Comparison of ENCODE assay signal across 8 cellular contexts in the genomic region with DNA sequence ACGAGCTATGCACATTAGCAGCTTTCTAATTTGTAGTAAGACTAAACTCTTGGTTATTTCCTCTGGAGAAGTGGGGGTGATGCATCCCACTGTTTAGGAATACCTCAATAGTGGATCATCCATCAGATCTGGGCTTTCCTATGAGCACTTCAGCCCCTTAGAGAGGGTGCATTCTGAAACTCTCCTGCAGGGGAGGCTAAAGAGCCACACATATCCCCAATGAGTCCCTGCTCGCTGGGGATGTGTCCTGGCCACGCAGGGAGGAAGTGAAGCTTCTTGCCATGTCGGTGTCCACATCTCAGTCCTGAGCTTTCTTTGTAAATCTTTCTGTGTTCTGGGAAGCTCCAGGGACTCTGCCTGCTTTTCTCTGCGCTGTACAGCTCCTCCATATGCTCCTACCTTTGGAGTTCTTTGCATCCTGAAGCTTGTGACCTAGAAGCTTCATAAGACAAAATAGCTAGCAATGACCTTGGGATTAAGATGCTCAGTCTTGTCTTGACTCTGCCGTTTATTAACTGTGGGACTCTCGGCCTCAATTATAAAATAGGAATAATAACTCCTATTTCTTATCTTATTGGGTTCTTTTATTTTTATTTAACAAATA. TPM values are rescaled to one million over a fixed set of nuclear protein-coding genes. Genes with fewer than 3 reads are reported as not detected.
A peak's percentile ranks its signal among the peaks of the same experiment; 100 is the strongest.
DNase-seq lines count a peak whose midpoint lies in the region; ATAC-seq, FAIRE-seq and TF ChIP-seq lines count a peak whose summit lies in the region.

No MANE protein-coding gene starts in this region.

- H4K20me1 ChIP-seq in HepG2 (ENCODE audit: insufficient read depth, low read length) = no peaks in the 10 kb centered on the region

- POLR2A ChIA-PET in activated B cell treated with CpG ODN at 0.5 μM for 24 hours (lab: Charles Lee) (interaction anchor here (0.8 to 1.1 kb wide), 2 partner anchors 360 to 362 kb away, joined by 3 read pairs; no protein-coding TSS in a partner anchor), HepG2 (lab: Yijun Ruan, JAX) (no interaction called here)

- peaks cover 36% of the 10 kb centered on the region for H3K27me3 Mint-ChIP-seq in activated B cell treated with CpG ODN at 0.5 μM for 24 hours
- peaks cover 16% of the 10 kb centered on the region for H3K27me3 Mint-ChIP-seq in chondrocyte (ENCODE audit: low read depth)

- peaks cover 6% of the 10 kb centered on the region for H3K4me1 Mint-ChIP-seq in activated B cell treated with CpG ODN at 0.5 μM for 24 hours
- peaks cover 15% of the 10 kb centered on the region for H3K4me1 Mint-ChIP-seq in chondrocyte (ENCODE audit: low read depth)

- FAIRE-seq in HepG2 (lab: Jason Lieb, UNC) = no peak

- no peak overlapping the region for H3K9ac ChIP-seq in HepG2 (ENCODE audit: insufficient read depth, low read depth, low read length)

- H3K9me3 Mint-ChIP-seq in activated B cell treated with CpG ODN at 0.5 μM for 24 hours (no peaks in the 10 kb centered on the region), chondrocyte (ENCODE audit: low read depth) (no peaks in the 10 kb centered on the region)

- TF ChIP-seq POLR2A in HepG2 (IDR thresholded peaks at IDR 0.05; ENCODE audit: insufficient read depth in 1 of 2, low read depth in 2 of 2, low read length in 2 of 2) = no peak

- H3K4me3 Mint-ChIP-seq in activated B cell treated with CpG ODN at 0.5 μM for 24 hours (no peak overlapping the region), chondrocyte (ENCODE audit: unreplicated experiment) (peak overlapping the region; percentile 68)

- in situ Hi-C loops in HepG2 (cut with HindIII; ENCODE audit: extremely low pct_ligation_motif_present, low pct_unique_long_range_greater_than_20kb) = loop anchor here (5.0 to 10.0 kb wide), 2 partner anchors 358 to 395 kb away; no protein-coding TSS in a partner anchor

- H3K4me2 ChIP-seq in HepG2 (ENCODE audit: low read depth, low read length) = no peak overlapping the region

- no peaks in the 10 kb centered on the region for H3K79me2 ChIP-seq in HepG2 (ENCODE audit: insufficient read depth, low read length)

- no peak overlapping the region for H2AFZ ChIP-seq in HepG2 (ENCODE audit: low read length)

- no peaks in the 10 kb centered on the region for H3K4me1 ChIP-seq in HepG2 (ENCODE audit: insufficient read depth, low read length)

- no peak overlapping the region for H3K27ac ChIP-seq in HepG2 (ENCODE audit: extremely low read length, insufficient read depth, low read length)

- ATAC-seq in HG02571 (IDR thresholded peaks at IDR 0.05; ENCODE audit: unreplicated experiment) (peak; percentile 87), activated B cell treated with CpG ODN at 0.5 μM for 24 hours (ENCODE audit: low read depth) (peak; percentile 64), HepG2 (peak; percentile 94)

- no peak overlapping the region for H3K27ac Mint-ChIP-seq in activated B cell treated with CpG ODN at 0.5 μM for 24 hours
- H3K27ac Mint-ChIP-seq in chondrocyte (ENCODE audit: unreplicated experiment) = no peak overlapping the region

- BruUV-seq in HepG2 (replicated peaks; lab: Mats Ljungman, UMichigan) = no TSS peak

- DNase-seq in 8988T (peak; percentile 30), NCI-H1436 (lab: John Stamatoyannopoulos, UW) (peak; percentile 72), activated B cell treated with CpG ODN at 0.5 μM for 24 hours (no peak), chondrocyte (ENCODE audit: low spot score) (no peak), HepG2 (ENCODE audit: low spot score) (peak; percentile 35)
- DNase-seq in stimulated activated CD4-positive, alpha-beta T cell treated with anti-CD3 and anti-CD28 coated beads, TNF-alpha, amount 100 ng/mL, for 4 hours (ENCODE audit: low read depth in 3 of 3) = peak in 2 of 3 experiments; percentile 15 to 21

- no peak for TF ChIP-seq EP300 in HepG2 (IDR thresholded peaks at IDR 0.05; ENCODE audit: low read depth in 2 of 2, low read length in 2 of 2)
- no peak for TF ChIP-seq EP300 in HepG2 (CRISPR knock-in tag; IDR thresholded peaks at IDR 0.05; ENCODE audit: borderline replicate concordance)

- 0 out of 5 replicates have a peak, but pooled peaks cover 0 to 5% of the 10 kb centered on the region in 2 experiments for H3K27me3 ChIP-seq in HepG2 (ENCODE audit: control insufficient read depth in 1 of 2, insufficient read depth in 2 of 2, low read length in 2 of 2)

- H3K36me3 ChIP-seq in HepG2 (replicated peaks in 1 of 2; ENCODE audit: control insufficient read depth in 1 of 2, insufficient read depth in 2 of 2, low read length in 2 of 2) = no peaks in the 10 kb centered on the region

- peak; percentile 54 for TF ChIP-seq RAD21 in HepG2 (CRISPR knock-in tag; IDR thresholded peaks at IDR 0.05)

- CTCF ChIA-PET in activated B cell treated with CpG ODN at 0.5 μM for 24 hours (lab: Charles Lee) = interaction anchor here (0.7 to 8.3 kb wide), 23 partner anchors 9 to 1829 kb away, joined by 3 to 336 read pairs (median 4); partner anchors contain the start of gene RTP4
- CTCF ChIA-PET in HepG2 (lab: Yijun Ruan, JAX; ENCODE audit: low intra/inter-chr PET ratio, low total read pairs) = interaction anchor here (2.3 to 4.0 kb wide), 3 partner anchors 99 to 394 kb away, joined by 15 to 71 read pairs (median 21); no protein-coding TSS in a partner anchor

- no peaks in the 10 kb centered on the region for H3K9me3 ChIP-seq in HepG2 (ENCODE audit: low read length)

- WGBS in HepG2 (ENCODE audit: low lambda C conversion rate) = 7% methylated on average over 7 of the region's 7 CpGs

- no peaks in the 10 kb centered on the region for H3K36me3 Mint-ChIP-seq in activated B cell treated with CpG ODN at 0.5 μM for 24 hours (ENCODE audit: low read depth)
- H3K36me3 Mint-ChIP-seq in chondrocyte (ENCODE audit: low read depth) = no peaks in the 10 kb centered on the region

- intact Hi-C loops in activated B cell treated with CpG ODN at 0.5 μM for 24 hours (cut with micrococcal nuclease) = loop anchor here (1.0 to 10.0 kb wide), 7 partner anchors 99 to 1828 kb away; no protein-coding TSS in a partner anchor
- intact Hi-C loops in HepG2 (cut with micrococcal nuclease; ENCODE audit: unreplicated experiment) = loop anchor here (1.0 to 2.0 kb wide), 5 partner anchors 100 to 1913 kb away; no protein-coding TSS in a partner anchor

- peak; percentile 87 for TF ChIP-seq CTCF in GM12801 (IDR thresholded peaks at IDR 0.05; ENCODE audit: extremely low read depth, insufficient read length)
- TF ChIP-seq CTCF in activated B cell treated with CpG ODN at 0.5 μM for 24 hours (IDR thresholded peaks at IDR 0.05) = no peak
- TF ChIP-seq CTCF in chondrocyte (IDR thresholded peaks at IDR 0.05) = peak; percentile 87
- TF ChIP-seq CTCF in HepG2 (CRISPR knock-in tag; IDR thresholded peaks at IDR 0.05) = peak; percentile 70

- H3K4me3 ChIP-seq in HepG2 (replicated peaks in 1 of 3; ENCODE audit: insufficient read depth in 1 of 3, low read depth in 2 of 3, low read length in 3 of 3) = no peak overlapping the region

RNA-seq across cellular contexts. Expression of gene MASP1, which starts 28.3 kb away (rescaled TPM):
- total RNA-seq in activated B cell treated with CpG ODN at 0.5 μM for 24 hours = not detected in 2 replicates
- total RNA-seq in chondrocyte = 0.34 to 2.0 TPM (median 0.92 TPM) in 3 replicates
- 9.3 and 10.8 TPM in 2 replicates for total RNA-seq in HepG2 (2016; rRNA removed; fragmentation: Illumina TruSeq; extraction: Trizol)
- total RNA-seq in HepG2 (2016; cell fraction: cytosol; rRNA removed; fragmentation: Illumina TruSeq; extraction: Trizol; ENCODE audit: low read depth) = 1.7 and 3.3 TPM in 2 replicates
- 9.1 and 10.4 TPM in 2 replicates for total RNA-seq in HepG2 (2016; cell fraction: insoluble cytoplasmic fraction; rRNA removed; fragmentation: Illumina TruSeq; extraction: Trizol)
- total RNA-seq in HepG2 (2016; cell fraction: membrane; rRNA removed; fragmentation: Illumina TruSeq; extraction: Trizol) = 6.3 and 6.5 TPM in 2 replicates
- 12.0 and 12.7 TPM in 2 replicates for total RNA-seq in HepG2 (2016; cell fraction: nucleus; rRNA removed; fragmentation: Illumina TruSeq; extraction: Trizol)
- 56.0 and 101 TPM in 2 replicates for polyA plus RNA-seq in HepG2 (2011; rRNA removed)
- polyA plus RNA-seq in HepG2 (2011; cell fraction: cytosol; rRNA removed) = 57.2 and 89.8 TPM in 2 replicates
- 40.9 and 70.4 TPM in 2 replicates for polyA plus RNA-seq in HepG2 (2011; cell fraction: nucleus; rRNA removed)
- 68.4 and 103 TPM in 2 replicates for polyA plus RNA-seq in HepG2 (2012)
- 2.1 and 3.3 TPM in 2 replicates for polyA plus RNA-seq in HepG2 (2016; cell fraction: cytosol; fragmentation: Illumina TruSeq; extraction: Trizol; ENCODE audit: low read depth)
- 6.9 and 8.4 TPM in 2 replicates for polyA plus RNA-seq in HepG2 (2016; cell fraction: insoluble cytoplasmic fraction; fragmentation: Illumina TruSeq; extraction: Trizol; ENCODE audit: low read depth)
- 3.7 and 3.9 TPM in 2 replicates for polyA plus RNA-seq in HepG2 (2016; cell fraction: membrane; fragmentation: Illumina TruSeq; extraction: Trizol; ENCODE audit: low read depth)
- polyA plus RNA-seq in HepG2 (2016; cell fraction: nucleus; fragmentation: Illumina TruSeq; extraction: Trizol; ENCODE audit: insufficient read depth, low read depth) = 8.7 and 10.5 TPM in 2 replicates
- 15.9 and 150 TPM in 2 replicates for polyA minus RNA-seq in HepG2 (2011; rRNA and poly(A)+ RNA removed; ENCODE audit: low replicate concordance)
- 35.9 and 59.8 TPM in 2 replicates for polyA minus RNA-seq in HepG2 (2011; cell fraction: cytosol; rRNA and poly(A)+ RNA removed)
- polyA minus RNA-seq in HepG2 (2011; cell fraction: nucleus; rRNA and poly(A)+ RNA removed) = 42.6 and 75.7 TPM in 2 replicates

RNA-seq across cellular contexts. Expression of gene RTP4, which starts 48.4 kb away (rescaled TPM):
- 7.4 and 9.0 TPM in 2 replicates for total RNA-seq in activated B cell treated with CpG ODN at 0.5 μM for 24 hours
- total RNA-seq in chondrocyte = not detected in 3 replicates
- total RNA-seq in HepG2 (2016; rRNA removed; fragmentation: Illumina TruSeq; extraction: Trizol) = 0.62 and 0.83 TPM in 2 replicates
- total RNA-seq in HepG2 (2016; cell fraction: cytosol; rRNA removed; fragmentation: Illumina TruSeq; extraction: Trizol; ENCODE audit: low read depth) = 0.18 TPM in 1 of 2 replicates, not detected in the other
- total RNA-seq in HepG2 (2016; cell fraction: insoluble cytoplasmic fraction; rRNA removed; fragmentation: Illumina TruSeq; extraction: Trizol) = 0.48 and 0.73 TPM in 2 replicates
- total RNA-seq in HepG2 (2016; cell fraction: membrane; rRNA removed; fragmentation: Illumina TruSeq; extraction: Trizol) = 0.21 and 0.28 TPM in 2 replicates
- total RNA-seq in HepG2 (2016; cell fraction: nucleus; rRNA removed; fragmentation: Illumina TruSeq; extraction: Trizol) = 0.63 TPM in 1 of 2 replicates, not detected in the other
- 0.08 and 0.11 TPM in 2 replicates for polyA plus RNA-seq in HepG2 (2011; rRNA removed)
- 0.05 and 0.21 TPM in 2 replicates for polyA plus RNA-seq in HepG2 (2011; cell fraction: cytosol; rRNA removed)
- 0.14 TPM in 1 of 2 replicates, not detected in the other for polyA plus RNA-seq in HepG2 (2011; cell fraction: nucleus; rRNA removed)
- polyA plus RNA-seq in HepG2 (2012) = 0.09 and 0.17 TPM in 2 replicates
- 0.07 and 0.08 TPM in 2 replicates for polyA plus RNA-seq in HepG2 (2016; cell fraction: cytosol; fragmentation: Illumina TruSeq; extraction: Trizol; ENCODE audit: low read depth)
- polyA plus RNA-seq in HepG2 (2016; cell fraction: insoluble cytoplasmic fraction; fragmentation: Illumina TruSeq; extraction: Trizol; ENCODE audit: low read depth) = 0.30 and 0.83 TPM in 2 replicates
- 0.17 and 0.23 TPM in 2 replicates for polyA plus RNA-seq in HepG2 (2016; cell fraction: membrane; fragmentation: Illumina TruSeq; extraction: Trizol; ENCODE audit: low read depth)
- polyA plus RNA-seq in HepG2 (2016; cell fraction: nucleus; fragmentation: Illumina TruSeq; extraction: Trizol; ENCODE audit: insufficient read depth, low read depth) = 0.30 and 0.49 TPM in 2 replicates
- polyA minus RNA-seq in HepG2 (2011; rRNA and poly(A)+ RNA removed; ENCODE audit: low replicate concordance) = 0.08 TPM in 1 of 2 replicates, not detected in the other
- not detected in 2 replicates for polyA minus RNA-seq in HepG2 (2011; cell fraction: cytosol; rRNA and poly(A)+ RNA removed)
- 0.75 TPM in 1 of 2 replicates, not detected in the other for polyA minus RNA-seq in HepG2 (2011; cell fraction: nucleus; rRNA and poly(A)+ RNA removed)

Comparison
In these comparisons a context has a peak if more than half of its experiments do, and no peak if none do; other contexts are left out.
1. DNase-seq: peak in 8988T (single experiment), NCI-H1436 (single experiment), HepG2 (single experiment) and stimulated activated CD4-positive, alpha-beta T cell treated with anti-CD3 and anti-CD28 coated beads, TNF-alpha, amount 100 ng/mL, for 4 hours (2 of 3); none in activated B cell treated with CpG ODN at 0.5 μM for 24 hours (single experiment) and chondrocyte (single experiment).
2. Peak in every context shown above with its lines, with median percentiles within 50 percentile points of each other: ATAC-seq.